14 cellular contexts compared by ENCODE assay signal in genomic region chr19:17557461-17557860, GRCh38. TPM values are rescaled to one million over a fixed set of nuclear protein-coding genes. Genes with fewer than 3 reads are reported as not detected.
DNase-seq lines count a peak whose midpoint lies in the region; ATAC-seq and TF ChIP-seq lines count a peak whose summit lies in the region.
"Had no signal": no experiment of that assay in that cellular context is flagged by ENCODE, and none has a peak within 500 bp of the region (broad histone marks: within the 10 kb centered on the region; RNA-seq: fewer than 3 reads in every experiment).

No MANE protein-coding gene starts in this region.

- H3K36me3 Mint-ChIP-seq in activated CD4-positive, alpha-beta T cell treated with anti-CD3 and anti-CD28 coated beads, Interleukin-2, amount 10 ng/mL, durations not matched to agents 24 days and 14 days (ENCODE audit: low read depth), result peaks cover 31% of the 10 kb centered on the region
- peaks cover 32% of the 10 kb centered on the region for H3K36me3 Mint-ChIP-seq in activated naive CD8-positive, alpha-beta T cell treated with anti-CD3 and anti-CD28 coated beads, Interleukin-2, amount 50 U/mL, for 24 hours (ENCODE audit: low read depth)
- H3K36me3 Mint-ChIP-seq in nephron (ENCODE audit: low read depth), result peaks cover 20% of the 10 kb centered on the region

- H3K27ac Mint-ChIP-seq in activated CD4-positive, alpha-beta T cell treated with anti-CD3 and anti-CD28 coated beads, Interleukin-2, amount 10 ng/mL, durations not matched to agents 24 days and 14 days, result no peak overlapping the region
- peak overlapping the region; percentile 76 for H3K27ac Mint-ChIP-seq in activated naive CD8-positive, alpha-beta T cell treated with anti-CD3 and anti-CD28 coated beads, Interleukin-2, amount 50 U/mL, for 24 hours
- H3K27ac Mint-ChIP-seq in nephron, result no peak overlapping the region

- TF ChIP-seq POLR2A in NB4 (IDR thresholded peaks at IDR 0.05; ENCODE audit: extremely low read depth, insufficient read length), result no peak

- no peak for ATAC-seq in activated naive CD8-positive, alpha-beta T cell treated with anti-CD3 and anti-CD28 coated beads, Interleukin-2, amount 50 U/mL, for 24 hours
- ATAC-seq in HG02763 (IDR thresholded peaks at IDR 0.05; ENCODE audit: unreplicated experiment) (no peak), GM19455 (IDR thresholded peaks at IDR 0.05; ENCODE audit: unreplicated experiment) (no peak)

- DNase-seq in activated CD4-positive, alpha-beta T cell treated with anti-CD3 and anti-CD28 coated beads, Interleukin-2, amount 10 ng/mL, durations not matched to agents 24 days and 14 days, result no peak
- no peak for DNase-seq in activated CD4-positive, alpha-beta T cell treated with anti-CD3 and anti-CD28 coated beads for 4 hours
- peak; percentile 88 for DNase-seq in NB4 (ENCODE audit: low read depth)
- no peak for DNase-seq in activated naive CD8-positive, alpha-beta T cell treated with anti-CD3 and anti-CD28 coated beads, Interleukin-2, amount 50 U/mL, for 24 hours
- no peak for DNase-seq in NCI-H82 (lab: John Stamatoyannopoulos, UW)
- DNase-seq: activated CD8-positive, alpha-beta memory T cell treated with anti-CD3 and anti-CD28 coated beads for 24 hours; effector CD4-positive, alpha-beta T cell; glutamatergic neuron; NCI-H1417; NCI-H524 treated with DMSO at 0.1 percent for 48 hours; uterus had no signal

- H3K27me3 Mint-ChIP-seq in activated CD4-positive, alpha-beta T cell treated with anti-CD3 and anti-CD28 coated beads, Interleukin-2, amount 10 ng/mL, durations not matched to agents 24 days and 14 days, result no peaks in the 10 kb centered on the region
- no peaks in the 10 kb centered on the region for H3K27me3 Mint-ChIP-seq in activated naive CD8-positive, alpha-beta T cell treated with anti-CD3 and anti-CD28 coated beads, Interleukin-2, amount 50 U/mL, for 24 hours
- peaks cover 5% of the 10 kb centered on the region for H3K27me3 Mint-ChIP-seq in nephron (ENCODE audit: low read depth)

- H3K4me3 Mint-ChIP-seq in activated CD4-positive, alpha-beta T cell treated with anti-CD3 and anti-CD28 coated beads, Interleukin-2, amount 10 ng/mL, durations not matched to agents 24 days and 14 days, result peak overlapping the region; percentile 90
- H3K4me3 Mint-ChIP-seq in activated naive CD8-positive, alpha-beta T cell treated with anti-CD3 and anti-CD28 coated beads, Interleukin-2, amount 50 U/mL, for 24 hours, result peak overlapping the region; percentile 84
- H3K4me3 Mint-ChIP-seq in nephron, result peak overlapping the region; percentile 85 to 90 (median 86)

- intact Hi-C loops in activated CD4-positive, alpha-beta T cell treated with anti-CD3 and anti-CD28 coated beads, Interleukin-2, amount 10 ng/mL, durations not matched to agents 24 days and 14 days (cut with micrococcal nuclease), result no loop called here

- TF ChIP-seq CTCF in NB4 (IDR thresholded peaks at IDR 0.05; ENCODE audit: low read depth, low read length) (no peak), nephron (IDR thresholded peaks at IDR 0.05; ENCODE audit: unreplicated experiment in 3 of 3) (no peak)

- peaks cover 13% of the 10 kb centered on the region for H3K4me1 Mint-ChIP-seq in activated CD4-positive, alpha-beta T cell treated with anti-CD3 and anti-CD28 coated beads, Interleukin-2, amount 10 ng/mL, durations not matched to agents 24 days and 14 days
- H3K4me1 Mint-ChIP-seq in activated naive CD8-positive, alpha-beta T cell treated with anti-CD3 and anti-CD28 coated beads, Interleukin-2, amount 50 U/mL, for 24 hours, result peaks cover 12% of the 10 kb centered on the region
- H3K4me1 Mint-ChIP-seq in nephron, result peaks cover 8% of the 10 kb centered on the region

- H3K4me3 ChIP-seq in NB4 (ENCODE audit: low read depth, low read length), result peak overlapping the region; percentile 85

- H3K9me3 Mint-ChIP-seq in activated CD4-positive, alpha-beta T cell treated with anti-CD3 and anti-CD28 coated beads, Interleukin-2, amount 10 ng/mL, durations not matched to agents 24 days and 14 days, result no peaks in the 10 kb centered on the region
- no peaks in the 10 kb centered on the region for H3K9me3 Mint-ChIP-seq in activated naive CD8-positive, alpha-beta T cell treated with anti-CD3 and anti-CD28 coated beads, Interleukin-2, amount 50 U/mL, for 24 hours
- peaks cover 2% of the 10 kb centered on the region for H3K9me3 Mint-ChIP-seq in nephron

RNA-seq across cellular contexts. Expression of gene COLGALT1, which starts 2.0 kb away (rescaled TPM):
- 103 and 106 TPM in 2 replicates for total RNA-seq in activated CD4-positive, alpha-beta T cell treated with anti-CD3 and anti-CD28 coated beads, Interleukin-2, amount 10 ng/mL, durations not matched to agents 24 days and 14 days

RNA-seq across cellular contexts. Expression of gene PGLS, which starts 46.0 kb away (rescaled TPM):
- 64.8 and 73.7 TPM in 2 replicates for total RNA-seq in activated CD4-positive, alpha-beta T cell treated with anti-CD3 and anti-CD28 coated beads, Interleukin-2, amount 10 ng/mL, durations not matched to agents 24 days and 14 days
